8 cellular contexts compared by ENCODE assay signal in genomic region chr13:19862511-19863313, GRCh38. TPM values are rescaled to one million over a fixed set of nuclear protein-coding genes. Genes with fewer than 3 reads are reported as not detected.
DNase-seq lines count a peak whose midpoint lies in the region; ATAC-seq and TF ChIP-seq lines count a peak whose summit lies in the region.

No MANE protein-coding gene starts in this region.

- H3F3A ChIP-seq in SU-DHL-6 (ENCODE audit: insufficient read depth), result 0 out of 2 replicates have a peak, but pooled peaks cover 5% of the 10 kb centered on the region

- H3K9me3 ChIP-seq in SU-DHL-6 (ENCODE audit: insufficient read depth, low read length), result no peaks in the 10 kb centered on the region

- H3K36me3 ChIP-seq in SU-DHL-6 (ENCODE audit: low read length), result no peaks in the 10 kb centered on the region

- H3K4me3 ChIP-seq in SU-DHL-6 (ENCODE audit: insufficient read depth, low read length, poor library complexity, severe bottlenecking), result peak overlapping the region; percentile 92

- no peaks in the 10 kb centered on the region for H4K20me1 ChIP-seq in SU-DHL-6 (ENCODE audit: low read depth, low read length)

- H3K27me3 ChIP-seq in SU-DHL-6 (ENCODE audit: low read length), result no peaks in the 10 kb centered on the region

- DNase-seq in DMS53 (lab: John Stamatoyannopoulos, UW) (peak; percentile 65), DMS53 treated with DMSO at 0.1 percent for 48 hours (lab: John Stamatoyannopoulos, UW; ENCODE audit: unreplicated experiment) (no peak), hypothalamus (lab: John Stamatoyannopoulos, UW) (peak in 35 of 51 donors; percentile 5 to 77 (median 47)), sciatic nerve (ENCODE audit: low spot score) (peak; percentile 63), DMS153 (lab: John Stamatoyannopoulos, UW) (no peak)

- H3K4me2 ChIP-seq in SU-DHL-6 (ENCODE audit: low read depth, low read length, poor library complexity, severe bottlenecking), result peak overlapping the region; percentile 78

- peak overlapping the region; percentile 71 for H2AFZ ChIP-seq in SU-DHL-6 (ENCODE audit: low read depth, low read length, severe bottlenecking)

- ATAC-seq in HG03060 (IDR thresholded peaks at IDR 0.05; ENCODE audit: low read depth, unreplicated experiment) (peak; percentile 1), sciatic nerve (no peak)

- peak overlapping the region; percentile 82 for H3K27ac ChIP-seq in SU-DHL-6 (ENCODE audit: low read depth, low read length)
- peak overlapping the region; percentile 89 for H3K27ac ChIP-seq in angular gyrus (ENCODE audit: low read depth, low read length)

- no peak for TF ChIP-seq CTCF in SU-DHL-6 (IDR thresholded peaks at IDR 0.05; ENCODE audit: insufficient read depth, low read length, poor library complexity, severe bottlenecking)

- peak overlapping the region; percentile 90 for H3K9ac ChIP-seq in SU-DHL-6 (ENCODE audit: low read length)

- intact Hi-C loops in sciatic nerve (cut with DNase I), result loop anchor here (10.0 kb wide), 1 partner anchor 92 kb away; the partner anchor contains the start of gene ZMYM2

- peaks cover 39% of the 10 kb centered on the region for H3K79me2 ChIP-seq in SU-DHL-6 (ENCODE audit: insufficient read depth, low read length)

- no peaks in the 10 kb centered on the region for H3K9me2 ChIP-seq in SU-DHL-6 (replicated peaks; ENCODE audit: insufficient read depth, low read length)

RNA-seq across cellular contexts. Expression of gene ZMYM5, which starts 0.7 kb away (rescaled TPM):
- total RNA-seq in sciatic nerve, result 19.9 TPM

Comparison
In these comparisons a context has a peak if more than half of its experiments do, and no peak if none do; other contexts are left out.
1. DNase-seq: peak in DMS53 (single experiment), hypothalamus (35 of 51) and sciatic nerve (single experiment); none in DMS53 treated with DMSO at 0.1 percent for 48 hours (single experiment) and DMS153 (single experiment).